Comparison of ENCODE assay signal across 1 cellular context in genomic region chr1:40373323-40374283, GRCh38.
TF ChIP-seq lines count a peak whose summit lies in the region.

Gene SMAP2 (plus strand): TSS chr1:40373727. CDS start chr1:40374121, 394 bp downstream.

TF ChIP-seq in HepG2, 621 proteins besides CTCF, POLR2A, EP300 and RAD21 (continued from another document and continues in another):
- no peak for TF ChIP-seq AHDC1 (CRISPR knock-in tag; IDR thresholded peaks at IDR 0.05; ENCODE audit: borderline replicate concordance)
- no peak for TF ChIP-seq HINFP (CRISPR knock-in tag; IDR thresholded peaks at IDR 0.05; ENCODE audit: low read depth)
- peak; percentile 89 for TF ChIP-seq ELF1 (CRISPR knock-in tag; IDR thresholded peaks at IDR 0.05)
- TF ChIP-seq YEATS4 (CRISPR knock-in tag; IDR thresholded peaks at IDR 0.05; ENCODE audit: borderline replicate concordance) = no peak
- TF ChIP-seq SALL2 (CRISPR knock-in tag; IDR thresholded peaks at IDR 0.05) = no peak
- TF ChIP-seq ZNF674 (CRISPR knock-in tag; IDR thresholded peaks at IDR 0.05; ENCODE audit: low read depth) = no peak
- TF ChIP-seq CSRNP2 (CRISPR knock-in tag; conservative IDR thresholded peaks at IDR 0.05; ENCODE audit: low read depth) = no peak
- no peak for TF ChIP-seq KAT2B (IDR thresholded peaks at IDR 0.05; ENCODE audit: borderline replicate concordance, low read depth, low read length)
- no peak for TF ChIP-seq PAX8 (CRISPR knock-in tag; IDR thresholded peaks at IDR 0.05; ENCODE audit: borderline replicate concordance)
- TF ChIP-seq NR3C1 (CRISPR knock-in tag; IDR thresholded peaks at IDR 0.05) = no peak
- no peak for TF ChIP-seq ZFP37 (CRISPR knock-in tag; IDR thresholded peaks at IDR 0.05; ENCODE audit: borderline replicate concordance)
- no peak for TF ChIP-seq ZNF720 (CRISPR knock-in tag; IDR thresholded peaks at IDR 0.05)
- no peak for TF ChIP-seq CREB1 (IDR thresholded peaks at IDR 0.05)
- no peak for TF ChIP-seq CREB1 (CRISPR knock-in tag; IDR thresholded peaks at IDR 0.05)
- TF ChIP-seq TBL1XR1 (IDR thresholded peaks at IDR 0.05; ENCODE audit: borderline replicate concordance, low read length, partially characterized antibody) = no peak
- no peak for TF ChIP-seq ZNF503 (CRISPR knock-in tag; IDR thresholded peaks at IDR 0.05)
- no peak for TF ChIP-seq GMEB1 (CRISPR knock-in tag; IDR thresholded peaks at IDR 0.05; ENCODE audit: borderline replicate concordance)
- TF ChIP-seq ZNF431 (CRISPR knock-in tag; IDR thresholded peaks at IDR 0.05; ENCODE audit: borderline replicate concordance, low read depth) = no peak
- TF ChIP-seq KMT2B (CRISPR knock-in tag; IDR thresholded peaks at IDR 0.05) = peak; percentile 72
- TF ChIP-seq SP5 (CRISPR knock-in tag; IDR thresholded peaks at IDR 0.05; ENCODE audit: borderline replicate concordance, low read depth) = no peak
- TF ChIP-seq MBD4 (IDR thresholded peaks at IDR 0.05; ENCODE audit: borderline replicate concordance, low read length) = no peak
- no peak for TF ChIP-seq ATF7-NPFF (CRISPR knock-in tag; IDR thresholded peaks at IDR 0.05; ENCODE audit: low read depth)
- no peak for TF ChIP-seq E2F2 (CRISPR knock-in tag; IDR thresholded peaks at IDR 0.05; ENCODE audit: borderline replicate concordance)
- no peak for TF ChIP-seq ZNF670 (CRISPR knock-in tag; IDR thresholded peaks at IDR 0.05; ENCODE audit: borderline replicate concordance)
- TF ChIP-seq MXI1 (IDR thresholded peaks at IDR 0.05; ENCODE audit: borderline replicate concordance, low read depth, low read length) = no peak
- TF ChIP-seq NFE2L2 (IDR thresholded peaks at IDR 0.05; ENCODE audit: low read length) = no peak
- TF ChIP-seq ZSCAN31 (CRISPR knock-in tag; IDR thresholded peaks at IDR 0.05; ENCODE audit: low read depth) = no peak
- no peak; the same call in 1 of the 2 replicates for TF ChIP-seq ZBTB7A (CRISPR knock-in tag; IDR thresholded peaks at IDR 0.05)
- no peak for TF ChIP-seq AHR (CRISPR knock-in tag; IDR thresholded peaks at IDR 0.05)
- TF ChIP-seq GATAD1 (CRISPR knock-in tag; IDR thresholded peaks at IDR 0.05) = peak; percentile 63
- TF ChIP-seq ZNF552 (CRISPR knock-in tag; IDR thresholded peaks at IDR 0.05; ENCODE audit: borderline replicate concordance) = no peak
- no peak for TF ChIP-seq ZNF224 (CRISPR knock-in tag; IDR thresholded peaks at IDR 0.05)
- no peak for TF ChIP-seq ZNF841 (CRISPR knock-in tag; IDR thresholded peaks at IDR 0.05; ENCODE audit: borderline replicate concordance)
- TF ChIP-seq ATRX (CRISPR knock-in tag; IDR thresholded peaks at IDR 0.05; ENCODE audit: borderline replicate concordance) = no peak
- TF ChIP-seq ZNF512B (CRISPR knock-in tag; IDR thresholded peaks at IDR 0.05; ENCODE audit: borderline replicate concordance) = no peak
- no peak for TF ChIP-seq HCFC1 (IDR thresholded peaks at IDR 0.05; ENCODE audit: low read depth, low read length)
- no peak for TF ChIP-seq ZBTB38 (CRISPR knock-in tag; IDR thresholded peaks at IDR 0.05)
- TF ChIP-seq MTA3 (CRISPR knock-in tag; IDR thresholded peaks at IDR 0.05) = no peak
- no peak for TF ChIP-seq PLSCR1 (CRISPR knock-in tag; IDR thresholded peaks at IDR 0.05; ENCODE audit: borderline replicate concordance)
- no peak for TF ChIP-seq ZNF597 (CRISPR knock-in tag; IDR thresholded peaks at IDR 0.05)
- TF ChIP-seq SNAI1 (CRISPR knock-in tag; IDR thresholded peaks at IDR 0.05; ENCODE audit: borderline replicate concordance) = no peak
- TF ChIP-seq HNRNPK (IDR thresholded peaks at IDR 0.05; ENCODE audit: low read depth, low read length, poor library complexity, severe bottlenecking) = no peak
- TF ChIP-seq ZSCAN12 (CRISPR knock-in tag; IDR thresholded peaks at IDR 0.05) = no peak
- peak; percentile 45 for TF ChIP-seq ERF (CRISPR knock-in tag; IDR thresholded peaks at IDR 0.05)
- no peak for TF ChIP-seq ZNF274 (CRISPR knock-in tag; IDR thresholded peaks at IDR 0.05)
- no peak for TF ChIP-seq SYNCRIP (IDR thresholded peaks at IDR 0.05; ENCODE audit: insufficient read depth, low read depth, low read length)
- no peak for TF ChIP-seq PTBP1 (IDR thresholded peaks at IDR 0.05; ENCODE audit: low read depth, low read length, poor library complexity, severe bottlenecking)
- TF ChIP-seq THAP11 (CRISPR knock-in tag; IDR thresholded peaks at IDR 0.05) = peak; percentile 44
- TF ChIP-seq KDM3A (CRISPR knock-in tag; IDR thresholded peaks at IDR 0.05; ENCODE audit: low read depth) = no peak; the same call in 1 of the 2 replicates
- TF ChIP-seq SAFB2 (CRISPR knock-in tag; IDR thresholded peaks at IDR 0.05; ENCODE audit: borderline replicate concordance, low read depth) = no peak
- no peak for TF ChIP-seq ZNF775 (CRISPR knock-in tag; IDR thresholded peaks at IDR 0.05; ENCODE audit: borderline replicate concordance)
- no peak for TF ChIP-seq JDP2 (CRISPR knock-in tag; IDR thresholded peaks at IDR 0.05; ENCODE audit: borderline replicate concordance)
- TF ChIP-seq ZNF572 (CRISPR knock-in tag; IDR thresholded peaks at IDR 0.05) = no peak
